Comparison of ENCODE assay signal across 12 cellular contexts in genomic region chr6:154738561-154738961, GRCh38. TPM values are rescaled to one million over a fixed set of nuclear protein-coding genes. Genes with fewer than 3 reads are reported as not detected.
A peak's percentile ranks its signal among the peaks of the same experiment; 100 is the strongest.
DNase-seq lines count a peak whose midpoint lies in the region; ATAC-seq and TF ChIP-seq lines count a peak whose summit lies in the region.
"Had no signal": no experiment of that assay in that cellular context is flagged by ENCODE, and none has a peak within 500 bp of the region (broad histone marks: within the 10 kb centered on the region; RNA-seq: fewer than 3 reads in every experiment).

No MANE protein-coding gene starts in this region.

- H3K27me3 ChIP-seq in Panc1 (ENCODE audit: control insufficient read depth, insufficient read depth, low read length) (no peaks in the 10 kb centered on the region), psoas muscle (ENCODE audit: insufficient read depth in 3 of 3, low read length in 2 of 3) (no peaks in the 10 kb centered on the region), Caco-2 (replicated peaks; ENCODE audit: control insufficient read depth, insufficient read depth, low read length) (no peaks in the 10 kb centered on the region)

- H3K4me3 ChIP-seq in Panc1 (ENCODE audit: low read depth in 2 of 2, low read length in 2 of 2) (no peak overlapping the region), psoas muscle (no peak overlapping the region), Caco-2 (ENCODE audit: low read depth, low read length) (no peak overlapping the region)

- H3K4me1 ChIP-seq in Panc1 (ENCODE audit: control insufficient read depth, insufficient read depth, low read length) (peaks cover 30% of the 10 kb centered on the region), psoas muscle (peaks cover 88% of the 10 kb centered on the region), Caco-2 (peaks cover 20% of the 10 kb centered on the region)

- in situ Hi-C loops in Panc1 (cut with HindIII; ENCODE audit: low pct_unique_long_range_greater_than_20kb, low sequenced_read_pairs): no loop called here

- H3K9me3 ChIP-seq in Panc1 (ENCODE audit: control insufficient read depth, insufficient read depth, low read depth, low read length): no peaks in the 10 kb centered on the region
- H3K9me3 ChIP-seq in psoas muscle: no peaks in the 10 kb centered on the region
- H3K9me3 ChIP-seq in Caco-2: no peaks in the 10 kb centered on the region

- H3K36me3 Mint-ChIP-seq in activated CD4-positive, alpha-beta T cell treated with anti-CD3 and anti-CD28 coated beads, Interleukin-2, amount 10 ng/mL, durations not matched to agents 24 days and 14 days (ENCODE audit: low read depth): peaks cover 26% of the 10 kb centered on the region
- H3K36me3 Mint-ChIP-seq in Caco-2 (ENCODE audit: insufficient read depth, unreplicated experiment): peaks cover 35% of the 10 kb centered on the region

- H3K4me3 Mint-ChIP-seq in activated CD4-positive, alpha-beta T cell treated with anti-CD3 and anti-CD28 coated beads, Interleukin-2, amount 10 ng/mL, durations not matched to agents 24 days and 14 days: no peak overlapping the region
- H3K4me3 Mint-ChIP-seq in Caco-2 (ENCODE audit: unreplicated experiment): no peak overlapping the region

- H3K27ac Mint-ChIP-seq in activated CD4-positive, alpha-beta T cell treated with anti-CD3 and anti-CD28 coated beads, Interleukin-2, amount 10 ng/mL, durations not matched to agents 24 days and 14 days: peak overlapping the region; percentile 60
- no peak overlapping the region for H3K27ac Mint-ChIP-seq in Caco-2 (ENCODE audit: unreplicated experiment)

- no peaks in the 10 kb centered on the region for H3K27me3 Mint-ChIP-seq in activated CD4-positive, alpha-beta T cell treated with anti-CD3 and anti-CD28 coated beads, Interleukin-2, amount 10 ng/mL, durations not matched to agents 24 days and 14 days
- H3K27me3 Mint-ChIP-seq in Caco-2 (ENCODE audit: insufficient read depth, unreplicated experiment): no peaks in the 10 kb centered on the region

- H3K9me3 Mint-ChIP-seq in activated CD4-positive, alpha-beta T cell treated with anti-CD3 and anti-CD28 coated beads, Interleukin-2, amount 10 ng/mL, durations not matched to agents 24 days and 14 days: no peaks in the 10 kb centered on the region
- no peaks in the 10 kb centered on the region for H3K9me3 Mint-ChIP-seq in Caco-2 (ENCODE audit: unreplicated experiment)
- H3K9me3 Mint-ChIP-seq: activated naive CD4-positive, alpha-beta T cell treated with anti-CD3 and anti-CD28 coated beads, Interleukin-2, amount 50 U/mL, for 72 hours had no signal

- CTCF ChIA-PET in Panc1 (lab: Charles Lee): no interaction called here
- CTCF ChIA-PET in Caco-2 (lab: Charles Lee): no interaction called here

- TF ChIP-seq CTCF in Panc1 (IDR thresholded peaks at IDR 0.05) (no peak), psoas muscle (IDR thresholded peaks at IDR 0.05) (no peak), Caco-2 (IDR thresholded peaks at IDR 0.05; ENCODE audit: insufficient read depth in 1 of 2, low read depth in 1 of 2, low read length in 1 of 2, severe bottlenecking in 1 of 2, unreplicated experiment in 1 of 2) (no peak)

- H3K4me1 Mint-ChIP-seq in activated CD4-positive, alpha-beta T cell treated with anti-CD3 and anti-CD28 coated beads, Interleukin-2, amount 10 ng/mL, durations not matched to agents 24 days and 14 days: peaks cover 45% of the 10 kb centered on the region
- H3K4me1 Mint-ChIP-seq in Caco-2 (ENCODE audit: low read depth, unreplicated experiment): no peaks in the 10 kb centered on the region

- DNase-seq in activated CD4-positive, alpha-beta T cell treated with anti-CD3 and anti-CD28 coated beads, Interleukin-2, amount 10 ng/mL, durations not matched to agents 24 days and 14 days: no peak
- DNase-seq in activated CD4-positive, alpha-beta T cell treated with anti-CD3 and anti-CD28 coated beads, Interleukin-2, amount 50 U/mL, for 1 hour: no peak
- DNase-seq in Panc1 (ENCODE audit: low read depth, low spot score): no peak
- peak; percentile 45 for DNase-seq in fibroblast of peridontal ligament (ENCODE audit: extremely low read depth)
- DNase-seq in psoas muscle: no peak
- DNase-seq in GOT3 (lab: John Stamatoyannopoulos, UW): no peak
- DNase-seq in 8988T: no peak
- no peak for DNase-seq in Caco-2
- DNase-seq: effector CD8-positive, alpha-beta T cell; NCI-H510A treated with DMSO at 0.1 percent for 48 hours; stimulated activated naive CD4-positive, alpha-beta T cell treated with Interleukin-2 at 50 U/mL for 16 hours had no signal

- H3K36me3 ChIP-seq in Panc1 (ENCODE audit: control insufficient read depth, insufficient read depth, low read length) (peaks cover 4% of the 10 kb centered on the region; the same call in 1 of the 2 replicates), psoas muscle (ENCODE audit: insufficient read depth in 1 of 2, low read depth in 1 of 2) (peaks cover 3 to 16% of the 10 kb centered on the region in 2 donors), Caco-2 (ENCODE audit: control insufficient read depth, insufficient read depth, low read length) (no peaks in the 10 kb centered on the region; the same call in 1 of the 2 replicates)

- POLR2A ChIA-PET in Panc1 (lab: Charles Lee) (interaction anchor here (0.6 kb wide), 1 partner anchor 36 kb away, joined by 6 read pairs; no protein-coding TSS in a partner anchor), Caco-2 (lab: Charles Lee) (no interaction called here)

- no peak overlapping the region; the same call in 1 of the 2 replicates for H3K27ac ChIP-seq in Panc1 (ENCODE audit: low read length)
- peak overlapping the region; percentile 44 for H3K27ac ChIP-seq in psoas muscle

- 58 to 66% (median 61%) methylated on average over 3 of the region's 3 CpGs for WGBS in psoas muscle, 3 donors

- ATAC-seq in Panc1: no peak
- no peak for ATAC-seq in psoas muscle
- ATAC-seq: activated naive CD4-positive, alpha-beta T cell treated with anti-CD3 and anti-CD28 coated beads, Interleukin-2, amount 50 U/mL, for 72 hours had no signal

- BruUV-seq in Panc1 (replicated peaks; lab: Mats Ljungman, UMichigan) (TSS peak; percentile 0), Caco-2 (replicated peaks; lab: Mats Ljungman, UMichigan) (no TSS peak)

- intact Hi-C loops in activated CD4-positive, alpha-beta T cell treated with anti-CD3 and anti-CD28 coated beads, Interleukin-2, amount 10 ng/mL, durations not matched to agents 24 days and 14 days (cut with micrococcal nuclease): loop anchor here (10.0 kb wide), 1 partner anchor 494 kb away; no protein-coding TSS in a partner anchor
- intact Hi-C loops in Panc1 (cut with micrococcal nuclease; ENCODE audit: unreplicated experiment) (no loop called here), psoas muscle (cut with DNase I) (loop anchor here in 1 of 2 donors (5.0 kb wide), 1 partner anchor 49 kb away; no protein-coding TSS in a partner anchor), Caco-2 (cut with micrococcal nuclease; ENCODE audit: unreplicated experiment) (no loop called here)

RNA-seq across cellular contexts. Expression of gene SCAF8, which starts 5.3 kb away (rescaled TPM):
- total RNA-seq in activated CD4-positive, alpha-beta T cell treated with anti-CD3 and anti-CD28 coated beads, Interleukin-2, amount 10 ng/mL, durations not matched to agents 24 days and 14 days: 36.6 and 37.5 TPM in 2 replicates
- total RNA-seq in Panc1 (2021; ENCODE audit: unreplicated experiment) (38.9 TPM), psoas muscle (10 to 100 TPM; 40.1 to 49.0 (median 46.2) TPM), Caco-2 (2022) (45.2 and 45.9 TPM in 2 replicates)
- polyA plus RNA-seq in Panc1 (2012; ENCODE audit: insufficient read length): 15.2 TPM
- 10 to 100 TPM in 2 of 3 donors, 1 to 10 TPM in 1; 9.5 to 16.9 (median 10.5) TPM for polyA plus RNA-seq in psoas muscle
